ENCODE assay signal across 8 cellular contexts in the genomic region with DNA sequence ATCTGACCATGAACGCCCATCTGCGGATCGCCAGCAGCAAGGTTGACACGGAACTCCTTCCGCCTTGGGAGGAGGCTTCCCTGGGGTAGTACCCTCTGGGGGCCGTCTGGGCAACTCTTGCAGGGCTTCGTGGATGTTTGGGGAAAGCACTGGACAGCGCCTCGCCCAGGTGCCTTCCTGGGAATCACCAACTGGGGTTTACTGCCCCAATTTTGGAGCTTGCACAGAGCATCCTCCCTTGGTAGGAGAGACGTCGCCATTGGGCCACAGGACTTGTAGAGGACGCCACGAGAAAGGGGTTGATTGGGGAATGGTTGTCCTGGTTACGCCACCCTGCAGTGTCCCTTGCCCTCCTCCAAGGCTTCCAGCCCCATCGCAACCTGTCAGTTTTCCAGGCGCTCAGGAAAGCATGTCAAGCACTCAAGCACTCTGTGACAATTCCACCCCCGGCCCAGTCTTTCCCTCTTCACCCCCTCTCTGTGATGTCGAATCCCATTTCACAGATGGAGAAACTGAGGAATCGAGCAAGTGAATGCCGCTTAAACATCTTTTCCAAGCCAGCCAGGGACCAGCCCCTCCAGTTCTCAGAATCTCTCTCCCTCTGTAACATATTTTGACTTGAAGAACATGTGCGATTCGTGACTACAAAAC. TPM values are rescaled to one million over a fixed set of nuclear protein-coding genes. Genes with fewer than 3 reads are reported as not detected.
DNase-seq lines count a peak whose midpoint lies in the region; ATAC-seq and TF ChIP-seq lines count a peak whose summit lies in the region.

No MANE protein-coding gene starts in this region.

- peaks cover 6% of the 10 kb centered on the region for H3K36me3 Mint-ChIP-seq in dendritic cell treated with granulocyte-macrophage colony-stimulating factor and Interleukin-4, amounts not matched to agents 40 ng/mL and 50 ng/mL, for 4 days (ENCODE audit: low read depth)

- H3K27ac ChIP-seq in upper lobe of left lung: peak overlapping the region; percentile 93 to 99 (median 97)

- peak overlapping the region; percentile 94 for H3K27ac Mint-ChIP-seq in dendritic cell treated with granulocyte-macrophage colony-stimulating factor and Interleukin-4, amounts not matched to agents 40 ng/mL and 50 ng/mL, for 4 days

- H3K36me3 ChIP-seq in upper lobe of left lung: no peaks in the 10 kb centered on the region

- no peaks in the 10 kb centered on the region for H3K27me3 ChIP-seq in upper lobe of left lung

- 17 to 29% methylated on average over 17 to 20 of the region's 22 CpGs for WGBS in upper lobe of left lung, 2 donors

- no peak for TF ChIP-seq POLR2A in upper lobe of left lung (IDR thresholded peaks at IDR 0.05)

- TF ChIP-seq EP300 in upper lobe of left lung (IDR thresholded peaks at IDR 0.05): no peak

- peaks cover 37% of the 10 kb centered on the region for H3K27me3 Mint-ChIP-seq in dendritic cell treated with granulocyte-macrophage colony-stimulating factor and Interleukin-4, amounts not matched to agents 40 ng/mL and 50 ng/mL, for 4 days

- peaks cover 20% of the 10 kb centered on the region for H3K4me1 Mint-ChIP-seq in dendritic cell treated with granulocyte-macrophage colony-stimulating factor and Interleukin-4, amounts not matched to agents 40 ng/mL and 50 ng/mL, for 4 days (ENCODE audit: low read depth)

- H3K9me3 ChIP-seq in upper lobe of left lung: no peaks in the 10 kb centered on the region

- peak overlapping the region; percentile 91 for H3K4me3 Mint-ChIP-seq in dendritic cell treated with granulocyte-macrophage colony-stimulating factor and Interleukin-4, amounts not matched to agents 40 ng/mL and 50 ng/mL, for 4 days

- TF ChIP-seq CTCF in upper lobe of left lung (IDR thresholded peaks at IDR 0.05): no peak

- DNase-seq in ELF-1 (ENCODE audit: low read depth, low spot score) (peak; percentile 89), NCI-H748 (lab: John Stamatoyannopoulos, UW; ENCODE audit: unreplicated experiment) (peak; percentile 86), medulla oblongata (ENCODE audit: extremely low spot score) (peak; percentile 27), upper lobe of left lung (peak in 1 of 2 donors; percentile 71), Ammon's horn (ENCODE audit: low spot score) (no peak), activated gamma-delta T cell (lab: John Stamatoyannopoulos, UW) (no peak)

- no peaks in the 10 kb centered on the region for H3K9me3 Mint-ChIP-seq in dendritic cell treated with granulocyte-macrophage colony-stimulating factor and Interleukin-4, amounts not matched to agents 40 ng/mL and 50 ng/mL, for 4 days

- peaks cover 16 to 31% (median 21%) of the 10 kb centered on the region in 4 donors for H3K4me1 ChIP-seq in upper lobe of left lung

- peak overlapping the region in 3 of 4 donors; percentile 55 to 73 (median 66) for H3K4me3 ChIP-seq in upper lobe of left lung

- intact Hi-C loops in dendritic cell treated with granulocyte-macrophage colony-stimulating factor and Interleukin-4, amounts not matched to agents 40 ng/mL and 50 ng/mL, for 4 days (cut with micrococcal nuclease): loop anchor here (5.0 kb wide), 1 partner anchor 657 kb away; no protein-coding TSS in a partner anchor

- ATAC-seq in upper lobe of left lung (ENCODE audit: low FRiP score in 2 of 2): no peak
- no peak for ATAC-seq in HG03175 (IDR thresholded peaks at IDR 0.05; ENCODE audit: unreplicated experiment)

RNA-seq across cellular contexts. Expression of a gene that starts 0.9 kb away (rescaled TPM):
- 10 to 100 TPM; 12.7 to 21.1 (median 16.0) TPM for total RNA-seq in upper lobe of left lung

Comparison
In these comparisons a context has a peak if more than half of its experiments do, and no peak if none do; other contexts are left out.
1. DNase-seq: peak in ELF-1 (single experiment), NCI-H748 (single experiment) and medulla oblongata (single experiment); none in Ammon's horn (single experiment) and activated gamma-delta T cell (single experiment).